In genomic region chr18:9915291-9916066, GRCh38 we compare ENCODE assay signal across 8 cellular contexts. TPM values are rescaled to one million over a fixed set of nuclear protein-coding genes. Genes with fewer than 3 reads are reported as not detected.
DNase-seq lines count a peak whose midpoint lies in the region; ATAC-seq and TF ChIP-seq lines count a peak whose summit lies in the region.

No MANE protein-coding gene starts in this region.

- DNase-seq in Caco-2 = no peak
- no peak for DNase-seq in PC-9
- DNase-seq in epithelial cell of esophagus (ENCODE audit: low read depth) = no peak
- DNase-seq in osteoblast (ENCODE audit: insufficient read length, low spot score, missing footprints) = peak; percentile 78
- DNase-seq in RPMI8226 = no peak
- no peak for DNase-seq in KBM-7
- DNase-seq in cerebellum (ENCODE audit: low spot score) = no peak

- POLR2A ChIA-PET in Caco-2 (lab: Charles Lee) = no interaction called here
- POLR2A ChIA-PET in PC-9 (lab: Charles Lee; ENCODE audit: unreplicated experiment) = interaction anchor here (0.7 to 1.0 kb wide), 2 partner anchors 16 to 80 kb away, joined by 3 read pairs; no protein-coding TSS in a partner anchor

- H3K4me1 ChIP-seq in Caco-2 (peaks cover 14% of the 10 kb centered on the region), PC-9 (replicated peaks; ENCODE audit: insufficient read depth) (peaks cover 57% of the 10 kb centered on the region), osteoblast (ENCODE audit: insufficient read depth, low read length) (peaks cover 36% of the 10 kb centered on the region)

- H3K27ac ChIP-seq in PC-9 = peak overlapping the region; percentile 87
- peak overlapping the region; percentile 96 for H3K27ac ChIP-seq in osteoblast (ENCODE audit: low read depth, low read length)

- H3K79me2 ChIP-seq in PC-9 (ENCODE audit: low read depth) (peaks cover 63% of the 10 kb centered on the region), osteoblast (ENCODE audit: insufficient read depth, low read length) (peaks cover 65% of the 10 kb centered on the region)

- intact Hi-C loops in Caco-2 (cut with micrococcal nuclease; ENCODE audit: unreplicated experiment) = no loop called here
- intact Hi-C loops in PC-9 (cut with micrococcal nuclease; ENCODE audit: unreplicated experiment) = loop anchor here (1.0 to 10.0 kb wide), 5 partner anchors 47 to 301 kb away; partner anchors contain the start of gene PPP4R1

- peaks cover 55% of the 10 kb centered on the region for H4K20me1 ChIP-seq in PC-9 (ENCODE audit: insufficient read depth)
- H4K20me1 ChIP-seq in osteoblast (ENCODE audit: insufficient read depth, low read length) = peaks cover 47% of the 10 kb centered on the region

- H3K9me3 Mint-ChIP-seq in Caco-2 (ENCODE audit: unreplicated experiment) = no peaks in the 10 kb centered on the region

- H3K9me2 ChIP-seq in PC-9 (ENCODE audit: insufficient read depth) = no peaks in the 10 kb centered on the region

- no peak for ATAC-seq in HG03280 (IDR thresholded peaks at IDR 0.05; ENCODE audit: unreplicated experiment)

- H3K9me3 ChIP-seq in Caco-2 (no peaks in the 10 kb centered on the region), PC-9 (ENCODE audit: insufficient read depth, low read depth) (no peaks in the 10 kb centered on the region), osteoblast (ENCODE audit: low read depth, low read length) (no peaks in the 10 kb centered on the region)

- H3K4me2 ChIP-seq in PC-9 = peak overlapping the region; percentile 96
- peak overlapping the region; percentile 91 for H3K4me2 ChIP-seq in osteoblast (ENCODE audit: insufficient read depth, low read length)

- peak overlapping the region; percentile 72 for H3K27ac Mint-ChIP-seq in Caco-2 (ENCODE audit: unreplicated experiment)

- H2AFZ ChIP-seq in PC-9 = peak overlapping the region; percentile 23; the same call in 1 of the 2 replicates
- H2AFZ ChIP-seq in osteoblast (ENCODE audit: low read length) = no peak overlapping the region

- H3K27me3 Mint-ChIP-seq in Caco-2 (ENCODE audit: insufficient read depth, unreplicated experiment) = no peaks in the 10 kb centered on the region

- H3K4me3 ChIP-seq in Caco-2 (ENCODE audit: low read depth, low read length) (peak overlapping the region; percentile 97), PC-9 (peak overlapping the region; percentile 99), epithelial cell of esophagus (ENCODE audit: low read length) (peak overlapping the region; percentile 78), osteoblast (ENCODE audit: insufficient read depth, low read length) (peak overlapping the region; percentile 92)

- BruUV-seq in Caco-2 (replicated peaks; lab: Mats Ljungman, UMichigan) (TSS peak; percentile 39), PC-9 (replicated peaks; lab: Mats Ljungman, UMichigan) (no TSS peak)

- H3K36me3 Mint-ChIP-seq in Caco-2 (ENCODE audit: insufficient read depth, unreplicated experiment) = no peaks in the 10 kb centered on the region

- H3K36me3 ChIP-seq in Caco-2 (ENCODE audit: control insufficient read depth, insufficient read depth, low read length) = no peaks in the 10 kb centered on the region
- 0 out of 2 replicates have a peak, but pooled peaks cover 5% of the 10 kb centered on the region for H3K36me3 ChIP-seq in PC-9 (ENCODE audit: low read depth)
- H3K36me3 ChIP-seq in osteoblast (ENCODE audit: insufficient read depth, low read length) = no peaks in the 10 kb centered on the region

- H3K4me3 Mint-ChIP-seq in Caco-2 (ENCODE audit: unreplicated experiment) = peak overlapping the region; percentile 87

- H3K27me3 ChIP-seq in Caco-2 (replicated peaks; ENCODE audit: control insufficient read depth, insufficient read depth, low read length) (no peaks in the 10 kb centered on the region), PC-9 (ENCODE audit: insufficient read depth, low read depth) (no peaks in the 10 kb centered on the region), osteoblast (ENCODE audit: insufficient read depth, low read length) (no peaks in the 10 kb centered on the region)

- TF ChIP-seq CTCF in Caco-2 (IDR thresholded peaks at IDR 0.05; ENCODE audit: insufficient read depth in 1 of 2, low read depth in 1 of 2, low read length in 1 of 2, severe bottlenecking in 1 of 2, unreplicated experiment in 1 of 2) = no peak
- TF ChIP-seq CTCF in PC-9 (conservative IDR thresholded peaks at IDR 0.05) = no peak
- no peak for TF ChIP-seq CTCF in epithelial cell of esophagus (IDR thresholded peaks at IDR 0.05; ENCODE audit: insufficient read depth, low read depth, low read length, missing control alignments)
- TF ChIP-seq CTCF in osteoblast (IDR thresholded peaks at IDR 0.05; ENCODE audit: extremely low read depth, low read depth, low read length) = no peak

- in situ Hi-C loops in KBM-7 (cut with MboI; ENCODE audit: low pct_unique_long_range_greater_than_20kb, low sequenced_read_pairs) = no loop called here

- CTCF ChIA-PET in Caco-2 (lab: Charles Lee) (no interaction called here), PC-9 (lab: Charles Lee) (interaction anchor here (0.7 kb wide), 1 partner anchor 252 kb away, joined by 3 read pairs; no protein-coding TSS in a partner anchor)

- H3K4me1 Mint-ChIP-seq in Caco-2 (ENCODE audit: low read depth, unreplicated experiment) = peaks cover 14% of the 10 kb centered on the region

- peaks cover 23% of the 10 kb centered on the region for H3F3A ChIP-seq in PC-9 (ENCODE audit: insufficient read depth, low read depth)

RNA-seq across cellular contexts. Expression of gene VAPA, which starts 1.7 kb away (rescaled TPM):
- 205 and 222 TPM in 2 replicates for total RNA-seq in Caco-2 (2022)
- total RNA-seq in PC-9 (2021) = 340 and 359 TPM in 2 replicates
- 277 and 316 TPM in 2 replicates for total RNA-seq in osteoblast
- total RNA-seq in cerebellum = 145 TPM

RNA-seq across cellular contexts. Expression of gene TXNDC2, which starts 29.7 kb away (rescaled TPM):
- total RNA-seq in Caco-2 (2022) (not detected in 2 replicates), PC-9 (2021) (0.11 TPM in 1 of 2 replicates, not detected in the other), osteoblast (0.29 and 0.36 TPM in 2 replicates), cerebellum (not detected)
